Comparison of ENCODE assay signal across 20 cellular contexts in the genomic region with DNA sequence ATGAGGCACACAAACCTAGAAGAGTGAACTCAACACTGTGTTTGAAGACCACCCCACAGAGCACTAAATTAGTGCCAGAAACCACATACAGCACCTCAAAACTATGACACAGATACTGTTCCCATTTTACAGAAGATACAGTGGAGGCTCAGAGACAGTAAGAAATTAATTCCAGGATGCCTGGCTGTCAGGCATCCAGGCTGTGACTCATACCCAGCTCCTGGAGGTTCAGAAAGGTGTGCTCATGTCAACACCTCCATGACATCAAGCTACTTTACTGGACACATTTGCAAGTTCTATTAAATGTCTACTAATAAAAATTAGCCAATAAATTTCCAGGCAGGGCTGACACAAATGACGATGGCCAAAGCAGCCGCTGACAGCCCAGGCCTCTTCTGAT.
A peak's percentile ranks its signal among the peaks of the same experiment; 100 is the strongest.
DNase-seq lines count a peak whose midpoint lies in the region; ATAC-seq, FAIRE-seq and TF ChIP-seq lines count a peak whose summit lies in the region.
"Had no signal": no experiment of that assay in that cellular context is flagged by ENCODE, and none has a peak within 500 bp of the region (broad histone marks: within the 10 kb centered on the region; RNA-seq: fewer than 3 reads in every experiment).

No MANE protein-coding gene starts in this region.

- TF ChIP-seq POLR2A in breast epithelium (IDR thresholded peaks at IDR 0.05) (no peak), esophagus muscularis mucosa (IDR thresholded peaks at IDR 0.05; ENCODE audit: low read depth) (no peak)

- dilution Hi-C loops in keratinocyte (cut with MboI; ENCODE audit: extremely low pct_ligation_motif_present, low sequenced_read_pairs) = no loop called here

- no peaks in the 10 kb centered on the region for H3K79me2 ChIP-seq in keratinocyte (ENCODE audit: control insufficient read depth, insufficient read depth, low read length)

- intact Hi-C loops in MCF 10A (cut with micrococcal nuclease) (no loop called here), breast epithelium (cut with DNase I; ENCODE audit: low total_unique reads) (no loop called here), esophagus muscularis mucosa (cut with DNase I) (no loop called here)

- no peak overlapping the region for H3K27ac ChIP-seq in breast epithelium
- H3K27ac ChIP-seq in endodermal cell (ENCODE audit: low read depth, low read length) = no peak overlapping the region
- no peak overlapping the region for H3K27ac ChIP-seq in keratinocyte (ENCODE audit: control insufficient read depth, insufficient read depth, low read length)
- H3K27ac ChIP-seq in esophagus muscularis mucosa (replicated peaks in 1 of 4) = no peak overlapping the region
- H3K27ac ChIP-seq: BLaER1 treated with 17β-estradiol and CSF1 and Interleukin-3, amounts not matched to agents 10 nM and 100 nM; GM23248 had no signal

- H3K4me1 ChIP-seq in breast epithelium (no peaks in the 10 kb centered on the region), endodermal cell (ENCODE audit: control insufficient read depth, insufficient read depth, low read length) (peaks cover 16% of the 10 kb centered on the region), keratinocyte (ENCODE audit: control insufficient read depth, extremely low read depth, insufficient read depth, low read length) (peaks cover 3% of the 10 kb centered on the region), esophagus muscularis mucosa (peaks cover 0 to 12% (median 2%) of the 10 kb centered on the region in 4 donors)

- DNase-seq in MCF 10A (ENCODE audit: unreplicated experiment) = peak; percentile 9
- DNase-seq in breast epithelium (ENCODE audit: low spot score in 2 of 2) = no peak
- DNase-seq in endodermal cell = no peak
- DNase-seq in keratinocyte (ENCODE audit: low read depth, low spot score) = no peak
- DNase-seq in esophagus muscularis mucosa (ENCODE audit: extremely low spot score) = no peak
- no peak for DNase-seq in activated CD4-positive, alpha-beta T cell treated with anti-CD3 and anti-CD28 coated beads, Interleukin-2, amount 50 U/mL, for 1 hour
- no peak for DNase-seq in NCI-H1105 treated with DMSO at 0.1 percent for 48 hours (lab: John Stamatoyannopoulos, UW)
- DNase-seq: 8988T; Calu3; CD8-positive, alpha-beta T cell; DMS 273 treated with DMSO at 0.1 percent for 48 hours; DMS79; GDM1; GM23248 had no signal

- H3K4me1 Mint-ChIP-seq in MCF 10A (ENCODE audit: insufficient read depth, unreplicated experiment) (peaks cover 23% of the 10 kb centered on the region), endodermal cell (peaks cover 54% of the 10 kb centered on the region)
- H3K4me1 Mint-ChIP-seq: B cell had no signal

- H3K9me3 ChIP-seq in breast epithelium (no peaks in the 10 kb centered on the region), endodermal cell (ENCODE audit: control insufficient read depth, low read length) (no peaks in the 10 kb centered on the region), keratinocyte (ENCODE audit: control insufficient read depth, low read depth, low read length) (no peaks in the 10 kb centered on the region), esophagus muscularis mucosa (no peaks in the 10 kb centered on the region)
- H3K9me3 ChIP-seq: BLaER1 treated with 17β-estradiol and CSF1 and Interleukin-3, amounts not matched to agents 10 nM and 100 nM; HAP-1 had no signal

- H3K4me3 Mint-ChIP-seq in MCF 10A (ENCODE audit: unreplicated experiment) = no peak overlapping the region
- no peak overlapping the region for H3K4me3 Mint-ChIP-seq in endodermal cell
- H3K4me3 Mint-ChIP-seq: B cell; CD8-positive, alpha-beta T cell had no signal

- H3K27ac Mint-ChIP-seq in MCF 10A (ENCODE audit: low read depth, unreplicated experiment) (no peak overlapping the region), endodermal cell (peak overlapping the region; percentile 75)
- H3K27ac Mint-ChIP-seq: B cell; CD8-positive, alpha-beta T cell had no signal

- no peak overlapping the region for H2AFZ ChIP-seq in keratinocyte (ENCODE audit: control insufficient read depth, low read length)
- H2AFZ ChIP-seq: GM23248 had no signal

- WGBS in endodermal cell (ENCODE audit: insufficient coverage in 1 of 2, insufficient read length in 1 of 2), 2 experiments = 98 to 100% methylated on average over 2 of the region's 2 CpGs
- WGBS in esophagus muscularis mucosa = 95% methylated on average over 2 of the region's 2 CpGs

- TF ChIP-seq EP300 in esophagus muscularis mucosa (IDR thresholded peaks at IDR 0.05) = no peak

- H3K9ac ChIP-seq in endodermal cell (ENCODE audit: extremely low read depth, low read length, poor library complexity, severe bottlenecking) = no peak overlapping the region
- H3K9ac ChIP-seq in keratinocyte (ENCODE audit: control insufficient read depth, extremely low read depth, insufficient read depth, low read length) = no peak overlapping the region
- H3K9ac ChIP-seq: BLaER1 treated with 17β-estradiol and CSF1 and Interleukin-3, amounts not matched to agents 10 nM and 100 nM; GM23248 had no signal

- no peaks in the 10 kb centered on the region for H3K9me1 ChIP-seq in keratinocyte (ENCODE audit: control insufficient read depth, extremely low read depth, insufficient read depth, low read length)

- ATAC-seq in activated CD4-positive, CD25-positive, alpha-beta regulatory T cell treated with anti-CD3 and anti-CD28 coated beads, Interleukin-2, amount 50 U/mL, for 24 hours = no peak
- ATAC-seq: CD8-positive, alpha-beta T cell had no signal

- H3K27me3 Mint-ChIP-seq in MCF 10A (ENCODE audit: insufficient read depth, unreplicated experiment) (no peaks in the 10 kb centered on the region), endodermal cell (ENCODE audit: insufficient read depth) (no peaks in the 10 kb centered on the region)
- H3K27me3 Mint-ChIP-seq: B cell had no signal

- POLR2A ChIA-PET in MCF 10A (lab: Yijun Ruan, JAX) = no interaction called here

- CTCF ChIA-PET in MCF 10A (lab: Yijun Ruan, JAX) = no interaction called here

- H3K4me2 ChIP-seq in keratinocyte (ENCODE audit: control insufficient read depth, extremely low read depth, insufficient read depth, low read depth, low read length) = no peak overlapping the region
- H3K4me2 ChIP-seq: BLaER1 treated with 17β-estradiol and CSF1 and Interleukin-3, amounts not matched to agents 10 nM and 100 nM had no signal

- H3K4me3 ChIP-seq in breast epithelium = no peak overlapping the region
- no peak overlapping the region for H3K4me3 ChIP-seq in endodermal cell (ENCODE audit: low read length)
- no peak overlapping the region for H3K4me3 ChIP-seq in keratinocyte (ENCODE audit: control insufficient read depth in 2 of 3, extremely low read depth in 1 of 3, insufficient read depth in 2 of 3, low read depth in 1 of 3, low read length in 3 of 3)
- no peak overlapping the region for H3K4me3 ChIP-seq in esophagus muscularis mucosa
- H3K4me3 ChIP-seq: BLaER1 treated with 17β-estradiol and CSF1 and Interleukin-3, amounts not matched to agents 10 nM and 100 nM; GM23248; HAP-1 had no signal

- BruUV-seq in MCF 10A (replicated peaks; lab: Mats Ljungman, UMichigan) = no TSS peak

- FAIRE-seq in keratinocyte (lab: Jason Lieb, UNC) = peak; percentile 46
- FAIRE-seq: GM12892, GM18507 had no signal

- no peak for TF ChIP-seq CTCF in MCF 10A (IDR thresholded peaks at IDR 0.05; ENCODE audit: unreplicated experiment)
- TF ChIP-seq CTCF in breast epithelium (IDR thresholded peaks at IDR 0.05) = no peak
- no peak for TF ChIP-seq CTCF in endodermal cell (conservative IDR thresholded peaks at IDR 0.05)
- TF ChIP-seq CTCF in keratinocyte (optimal IDR thresholded peaks at IDR 0.05 in 1 of 3, IDR thresholded peaks at IDR 0.05 in 1 of 3, conservative IDR thresholded peaks at IDR 0.05 in 1 of 3; ENCODE audit: extremely low read depth in 1 of 3, insufficient read depth in 2 of 3, low read length in 3 of 3) = no peak
- no peak for TF ChIP-seq CTCF in esophagus muscularis mucosa (IDR thresholded peaks at IDR 0.05)

- H3K36me3 Mint-ChIP-seq in MCF 10A (ENCODE audit: insufficient read depth, unreplicated experiment) (no peaks in the 10 kb centered on the region), endodermal cell (ENCODE audit: low read depth) (peaks cover 53% of the 10 kb centered on the region)

- no peaks in the 10 kb centered on the region for H4K20me1 ChIP-seq in keratinocyte (ENCODE audit: control insufficient read depth, extremely low read depth, insufficient read depth, low read length)
- H4K20me1 ChIP-seq: BLaER1 treated with 17β-estradiol and CSF1 and Interleukin-3, amounts not matched to agents 10 nM and 100 nM had no signal

- H3K27me3 ChIP-seq in breast epithelium (no peaks in the 10 kb centered on the region), endodermal cell (ENCODE audit: control insufficient read depth, insufficient read depth, low read length, poor library complexity, severe bottlenecking) (no peaks in the 10 kb centered on the region), keratinocyte (ENCODE audit: control insufficient read depth, extremely low read depth, insufficient read depth, low read length) (no peaks in the 10 kb centered on the region), esophagus muscularis mucosa (no peaks in the 10 kb centered on the region)
- H3K27me3 ChIP-seq: BLaER1 treated with 17β-estradiol and CSF1 and Interleukin-3, amounts not matched to agents 10 nM and 100 nM had no signal

- H3K9me3 Mint-ChIP-seq in MCF 10A (ENCODE audit: unreplicated experiment) = no peaks in the 10 kb centered on the region
- no peaks in the 10 kb centered on the region for H3K9me3 Mint-ChIP-seq in endodermal cell
- H3K9me3 Mint-ChIP-seq: CD8-positive, alpha-beta T cell had no signal

- H3K36me3 ChIP-seq in breast epithelium = no peaks in the 10 kb centered on the region
- H3K36me3 ChIP-seq in endodermal cell (ENCODE audit: control insufficient read depth, insufficient read depth, low read length) = peaks cover 28% of the 10 kb centered on the region
- peaks cover 0 to 2% of the 10 kb centered on the region in 2 experiments for H3K36me3 ChIP-seq in keratinocyte (ENCODE audit: control insufficient read depth in 2 of 2, extremely low read depth in 1 of 2, insufficient read depth in 2 of 2, low read length in 2 of 2)
- no peaks in the 10 kb centered on the region for H3K36me3 ChIP-seq in esophagus muscularis mucosa
